Comparison of ENCODE assay signal across 9 cellular contexts in the genomic region with DNA sequence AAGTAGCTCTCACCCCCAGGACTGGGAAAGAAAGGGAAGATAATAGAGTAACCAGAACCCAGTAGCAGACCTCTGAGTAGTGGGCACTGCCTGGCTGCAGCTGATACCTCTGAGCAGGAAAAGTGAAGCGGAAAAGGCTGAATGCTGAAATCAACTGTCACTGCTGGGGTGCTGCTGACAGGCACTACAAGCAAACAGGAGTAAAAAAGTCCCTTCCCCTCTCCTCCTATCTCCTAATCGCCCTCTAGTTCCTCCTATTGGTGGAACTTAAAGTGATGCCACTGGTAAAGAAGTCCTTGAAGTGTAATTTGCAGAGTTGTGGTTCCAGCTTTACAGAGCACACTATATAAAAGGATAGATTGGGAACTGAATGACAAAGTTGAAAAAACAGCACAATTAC. TPM values are rescaled to one million over a fixed set of nuclear protein-coding genes. Genes with fewer than 3 reads are reported as not detected.
DNase-seq lines count a peak whose midpoint lies in the region; ATAC-seq, FAIRE-seq and TF ChIP-seq lines count a peak whose summit lies in the region.
"Had no signal": no experiment of that assay in that cellular context is flagged by ENCODE, and none has a peak within 500 bp of the region (broad histone marks: within the 10 kb centered on the region; RNA-seq: fewer than 3 reads in every experiment).

No MANE protein-coding gene starts in this region.

- H3K9me3 ChIP-seq in small intestine (ENCODE audit: control insufficient read depth, low read depth), result no peaks in the 10 kb centered on the region

- no peak overlapping the region for H3K4me3 ChIP-seq in small intestine (ENCODE audit: low read depth in 1 of 2, low read length in 2 of 2)

- FAIRE-seq in small intestine (lab: Jason Lieb, UNC), result no peak

- DNase-seq in NCI-H446 (lab: John Stamatoyannopoulos, UW) (peak; percentile 68 to 78), chondrocyte (ENCODE audit: low spot score) (no peak), nephron progenitor cell (peak; percentile 12), DMS79 (lab: John Stamatoyannopoulos, UW) (no peak), small intestine (no peak)
- DNase-seq in activated CD4-positive, alpha-beta T cell treated with anti-CD3 and anti-CD28 coated beads, Interleukin-2, amount 50 U/mL, for 1 hour, result no peak
- DNase-seq in stimulated activated CD4-positive, alpha-beta T cell treated with anti-CD3 and anti-CD28 coated beads, Interleukin-15, amount 100 ng/mL, for 24 hours, result no peak
- DNase-seq: naive thymus-derived CD8-positive, alpha-beta T cell had no signal

- H3K36me3 Mint-ChIP-seq in chondrocyte (ENCODE audit: low read depth) (no peaks in the 10 kb centered on the region), nephron progenitor cell (ENCODE audit: low read depth) (no peaks in the 10 kb centered on the region)
- H3K36me3 Mint-ChIP-seq: naive thymus-derived CD8-positive, alpha-beta T cell had no signal

- H3K4me1 Mint-ChIP-seq in chondrocyte (ENCODE audit: low read depth) (peaks cover 13% of the 10 kb centered on the region), nephron progenitor cell (peaks cover 8% of the 10 kb centered on the region)
- H3K4me1 Mint-ChIP-seq: naive thymus-derived CD8-positive, alpha-beta T cell had no signal

- WGBS in small intestine, 3 donors, result 21 to 35% (median 31%) methylated on average over 2 of the region's 2 CpGs

- peak; percentile 64 for TF ChIP-seq CTCF in chondrocyte (IDR thresholded peaks at IDR 0.05)
- no peak for TF ChIP-seq CTCF in nephron progenitor cell (IDR thresholded peaks at IDR 0.05)

- H3K4me1 ChIP-seq in small intestine (ENCODE audit: control insufficient read depth in 2 of 2, insufficient read depth in 1 of 2, low read depth in 1 of 2, low read length in 1 of 2), result no peaks in the 10 kb centered on the region

- no peak overlapping the region for H3K4me3 Mint-ChIP-seq in chondrocyte (ENCODE audit: unreplicated experiment)
- no peak overlapping the region for H3K4me3 Mint-ChIP-seq in nephron progenitor cell
- H3K4me3 Mint-ChIP-seq: naive thymus-derived CD8-positive, alpha-beta T cell had no signal

- H3K27me3 ChIP-seq in small intestine (ENCODE audit: control insufficient read depth in 2 of 2, insufficient read depth in 2 of 2, low read length in 2 of 2), result no peaks in the 10 kb centered on the region

- peak; percentile 61 for ATAC-seq in GM18868 (IDR thresholded peaks at IDR 0.05; ENCODE audit: unreplicated experiment)
- ATAC-seq: naive thymus-derived CD8-positive, alpha-beta T cell had no signal

- H3K27ac Mint-ChIP-seq in chondrocyte (ENCODE audit: unreplicated experiment), result no peak overlapping the region
- no peak overlapping the region for H3K27ac Mint-ChIP-seq in nephron progenitor cell
- H3K27ac Mint-ChIP-seq: naive thymus-derived CD8-positive, alpha-beta T cell had no signal

- H3K27ac ChIP-seq in small intestine (ENCODE audit: low read depth in 1 of 2, low read length in 1 of 2), result no peak overlapping the region

- no peaks in the 10 kb centered on the region for H3K27me3 Mint-ChIP-seq in chondrocyte (ENCODE audit: low read depth)
- H3K27me3 Mint-ChIP-seq in nephron progenitor cell (ENCODE audit: low read depth, poor library complexity), result no peaks in the 10 kb centered on the region

- H3K9me3 Mint-ChIP-seq in chondrocyte (ENCODE audit: low read depth) (no peaks in the 10 kb centered on the region), nephron progenitor cell (no peaks in the 10 kb centered on the region)

- H3K36me3 ChIP-seq in small intestine (ENCODE audit: control insufficient read depth in 2 of 2, insufficient read depth in 2 of 2, low read length in 2 of 2), result no peaks in the 10 kb centered on the region

RNA-seq across cellular contexts. Expression of gene GLRB, which starts 32.8 kb away (rescaled TPM):
- 11.4 to 22.6 TPM (median 12.6 TPM) in 3 replicates for total RNA-seq in chondrocyte
- polyA plus RNA-seq in small intestine, result 1 to 10 TPM in 1 of 3 donors, under 1 TPM in 1, not detected in 1; 0.22 to 1.2 TPM
- total RNA-seq: naive thymus-derived CD8-positive, alpha-beta T cell had no signal
- polyA plus RNA-seq: naive thymus-derived CD8-positive, alpha-beta T cell had no signal

Comparison
In these comparisons a context has a peak if more than half of its experiments do, and no peak if none do; other contexts are left out.
1. DNase-seq: peak in NCI-H446 (2 of 2) and nephron progenitor cell (single experiment); none in chondrocyte (single experiment), activated CD4-positive, alpha-beta T cell treated with anti-CD3 and anti-CD28 coated beads, Interleukin-2, amount 50 U/mL, for 1 hour (single experiment), DMS79 (single experiment), small intestine (single experiment) and stimulated activated CD4-positive, alpha-beta T cell treated with anti-CD3 and anti-CD28 coated beads, Interleukin-15, amount 100 ng/mL, for 24 hours (single experiment).